ENCODE assay signal across 8 cellular contexts in genomic region chrX:153900806-153901752, GRCh38. TPM values are rescaled to one million over a fixed set of nuclear protein-coding genes. Genes with fewer than 3 reads are reported as not detected.
DNase-seq lines count a peak whose midpoint lies in the region; ATAC-seq and TF ChIP-seq lines count a peak whose summit lies in the region.

No MANE protein-coding gene starts in this region.

- peak; percentile 94 for DNase-seq in A172 (ENCODE audit: low spot score)
- DNase-seq in GM13976 (ENCODE audit: low spot score): peak; percentile 88
- peak; percentile 88 for DNase-seq in NCI-H2171 treated with DMSO at 0.1 percent for 48 hours (lab: John Stamatoyannopoulos, UW)
- DNase-seq in activated CD4-positive, alpha-beta T cell treated with anti-CD3 and anti-CD28 coated beads for 48 hours: peak; percentile 65
- DNase-seq in epithelial cell of esophagus (ENCODE audit: low read depth): peak; percentile 84
- peak; percentile 98 for DNase-seq in osteoblast (ENCODE audit: insufficient read length, low spot score, missing footprints)

- ATAC-seq in HG02884 (IDR thresholded peaks at IDR 0.05; ENCODE audit: unreplicated experiment): peak; percentile 62
- no peak for ATAC-seq in GM19397 (IDR thresholded peaks at IDR 0.05; ENCODE audit: unreplicated experiment)

- in situ Hi-C loops in GM13976 (cut with MboI; ENCODE audit: low sequenced_read_pairs, unreplicated experiment): no loop called here

- no peaks in the 10 kb centered on the region for H3K9me3 ChIP-seq in osteoblast (ENCODE audit: low read depth, low read length)

- no peaks in the 10 kb centered on the region for H3K79me2 ChIP-seq in osteoblast (ENCODE audit: insufficient read depth, low read length)

- H3K27me3 ChIP-seq in osteoblast (ENCODE audit: insufficient read depth, low read length): peaks cover 14% of the 10 kb centered on the region

- no peak overlapping the region for H3K4me3 ChIP-seq in epithelial cell of esophagus (ENCODE audit: low read length)
- no peak overlapping the region for H3K4me3 ChIP-seq in osteoblast (ENCODE audit: insufficient read depth, low read length)

- H3K27ac ChIP-seq in osteoblast (ENCODE audit: low read depth, low read length): no peak overlapping the region

- no peaks in the 10 kb centered on the region for H3K4me1 ChIP-seq in osteoblast (ENCODE audit: insufficient read depth, low read length)

- TF ChIP-seq CTCF in GM13976 (IDR thresholded peaks at IDR 0.05; ENCODE audit: borderline replicate concordance, control extremely low read depth, extremely low read depth, insufficient read depth, missing control alignments): no peak
- no peak for TF ChIP-seq CTCF in epithelial cell of esophagus (IDR thresholded peaks at IDR 0.05; ENCODE audit: insufficient read depth, low read depth, low read length, missing control alignments)
- TF ChIP-seq CTCF in osteoblast (IDR thresholded peaks at IDR 0.05; ENCODE audit: extremely low read depth, low read depth, low read length): no peak

- no peaks in the 10 kb centered on the region for H4K20me1 ChIP-seq in osteoblast (ENCODE audit: insufficient read depth, low read length)

- H3K36me3 ChIP-seq in osteoblast (ENCODE audit: insufficient read depth, low read length): no peaks in the 10 kb centered on the region

- no peak overlapping the region for H2AFZ ChIP-seq in osteoblast (ENCODE audit: low read length)

- H3K4me2 ChIP-seq in osteoblast (ENCODE audit: insufficient read depth, low read length): peak overlapping the region; percentile 26

RNA-seq across cellular contexts. Expression of gene AVPR2, which starts 3.4 kb away (rescaled TPM):
- total RNA-seq in A172 (2014; rRNA removed; shearing (Covaris generic)): 2.0 and 2.6 TPM in 2 replicates
- total RNA-seq in osteoblast: not detected in 2 replicates

RNA-seq across cellular contexts. Expression of gene L1CAM, which starts 15.1 kb away (rescaled TPM):
- total RNA-seq in A172 (2014; rRNA removed; shearing (Covaris generic)): 77.7 and 94.0 TPM in 2 replicates
- total RNA-seq in osteoblast: under 0.01 TPM in 2 replicates

RNA-seq across cellular contexts. Expression of gene ARHGAP4, which starts 25.0 kb away (rescaled TPM):
- total RNA-seq in A172 (2014; rRNA removed; shearing (Covaris generic)): 1.3 and 5.3 TPM in 2 replicates
- total RNA-seq in osteoblast: 0.88 and 1.4 TPM in 2 replicates

RNA-seq across cellular contexts. Expression of gene NAA10, which starts 33.8 kb away (rescaled TPM):
- 210 and 249 TPM in 2 replicates for total RNA-seq in A172 (2014; rRNA removed; shearing (Covaris generic))
- 43.4 and 46.3 TPM in 2 replicates for total RNA-seq in osteoblast

RNA-seq across cellular contexts. Expression of gene RENBP, which starts 43.4 kb away (rescaled TPM):
- 0.62 TPM in 2 replicates for total RNA-seq in A172 (2014; rRNA removed; shearing (Covaris generic))
- 6.5 TPM in 2 replicates for total RNA-seq in osteoblast

Comparison
In these comparisons a context has a peak if more than half of its experiments do, and no peak if none do; other contexts are left out.
1. RNA of gene L1CAM, which starts 15.1 kb away (total RNA-seq): 77.7 to 94.0 TPM in A172; under 0.01 TPM in osteoblast; every median in the first group is over 10 times any median in the second.
2. Peak in every context shown above with its lines, with median percentiles within 50 percentile points of each other: DNase-seq.